ENCODE assay signal across 23 cellular contexts in genomic region chr15:60320365-60320764, GRCh38.
"Had no signal": no experiment of that assay in that cellular context is flagged by ENCODE, and none has a peak within 500 bp of the region (broad histone marks: within the 10 kb centered on the region; RNA-seq: fewer than 3 reads in every experiment).

No MANE protein-coding gene starts in this region.

- H3K4me3 Mint-ChIP-seq: T-cell had no signal

- H3K4me1 Mint-ChIP-seq: T-cell had no signal

- H3K9ac ChIP-seq: SK-N-SH had no signal

- H3K27ac ChIP-seq: RWPE1 had no signal

- H3K4me2 ChIP-seq: SK-N-SH had no signal

- H3K27ac Mint-ChIP-seq: T-cell had no signal

- DNase-seq: IMR-90, Kasumi-1, KG1, MV-4-11, NCI-H1048, NCI-H1105, NCI-H1417, NCI-H1436 treated with DMSO at 0.1 percent for 48 hours, NCI-H1694, NCI-H187 treated with DMSO at 0.1 percent for 48 hours, NCI-H2029 treated with DMSO at 0.1 percent for 48 hours, NCI-H2171 treated with DMSO at 0.1 percent for 48 hours, NCI-H345, NCI-H446 treated with DMSO at 0.1 percent for 48 hours, NCI-H510A treated with DMSO at 0.1 percent for 48 hours, PC-3, SHP77, SK-N-SH, SW 1271, T-cell had no signal

- H3K36me3 Mint-ChIP-seq: T-cell had no signal

- ATAC-seq: HepG2, Panc1, PC-3, T-cell had no signal

- H3K9me3 ChIP-seq: SK-N-SH had no signal
